Comparison of ENCODE assay signal across 9 cellular contexts in the genomic region with DNA sequence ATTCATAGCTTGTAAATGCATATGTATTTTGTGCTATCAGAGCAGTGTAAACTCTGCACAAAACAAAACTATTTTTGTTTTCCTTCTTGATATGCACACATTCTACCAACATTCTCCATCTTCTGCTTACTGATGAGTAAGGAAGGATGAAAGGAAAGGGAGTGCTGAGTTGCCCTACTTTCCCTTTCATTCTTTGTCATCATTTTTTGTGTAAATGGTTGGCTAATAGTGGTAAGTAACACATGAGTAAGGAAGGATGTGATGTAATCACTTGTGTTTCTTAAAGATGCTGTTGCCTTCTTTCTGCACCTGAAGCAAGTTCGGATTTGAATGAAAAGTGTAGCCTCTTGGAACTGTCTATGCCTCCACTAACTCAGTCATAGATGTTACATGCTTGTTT.
DNase-seq lines count a peak whose midpoint lies in the region; ATAC-seq and TF ChIP-seq lines count a peak whose summit lies in the region.
"Had no signal": no experiment of that assay in that cellular context is flagged by ENCODE, and none has a peak within 500 bp of the region (broad histone marks: within the 10 kb centered on the region; RNA-seq: fewer than 3 reads in every experiment).

No MANE protein-coding gene starts in this region.

- no peaks in the 10 kb centered on the region for H3K9me3 ChIP-seq in DND-41 (ENCODE audit: insufficient read depth, low read length, severe bottlenecking)
- no peaks in the 10 kb centered on the region for H3K9me3 ChIP-seq in HAP-1

- H3K4me2 ChIP-seq in DND-41 (ENCODE audit: insufficient read depth, low read length), result peak overlapping the region; percentile 10; the same call in 1 of the 2 replicates

- in situ Hi-C loops in HAP-1 (cut with MboI; ENCODE audit: low sequenced_read_pairs), result no loop called here

- no peak for DNase-seq in DND-41
- DNase-seq in NOMO-1 treated with DMSO at 0.1 percent for 48 hours (lab: John Stamatoyannopoulos, UW; ENCODE audit: unreplicated experiment), result peak; percentile 62
- peak; percentile 86 for DNase-seq in fibroblast of mammary gland (ENCODE audit: low read depth)
- DNase-seq in HAP-1 (ENCODE audit: low spot score in 2 of 2), result no peak
- no peak for DNase-seq in SHP77 treated with DMSO at 0.1 percent for 48 hours (lab: John Stamatoyannopoulos, UW)
- DNase-seq in RPMI8226, result no peak
- DNase-seq in SW480 (ENCODE audit: low spot score), result no peak
- DNase-seq: retina had no signal

- no peak overlapping the region for H2AFZ ChIP-seq in DND-41 (ENCODE audit: low read depth, low read length)

- H3K4me3 ChIP-seq in DND-41 (ENCODE audit: low read depth in 1 of 2, low read length in 2 of 2), result no peak overlapping the region
- no peak overlapping the region for H3K4me3 ChIP-seq in fibroblast of mammary gland (ENCODE audit: control insufficient read depth, low read depth, low read length)
- no peak overlapping the region for H3K4me3 ChIP-seq in HAP-1

- peak overlapping the region; percentile 22; the same call in 1 of the 2 replicates for H3K27ac ChIP-seq in DND-41 (ENCODE audit: low read length)

- ATAC-seq in DND-41 (ENCODE audit: insufficient read depth, low read depth) (no peak), GM21619 (IDR thresholded peaks at IDR 0.05; ENCODE audit: unreplicated experiment) (peak; percentile 28)

- H4K20me1 ChIP-seq in DND-41 (ENCODE audit: insufficient read depth, low read length), result peaks cover 11% of the 10 kb centered on the region; the same call in 1 of the 2 replicates

- TF ChIP-seq CTCF in DND-41 (IDR thresholded peaks at IDR 0.05; ENCODE audit: borderline replicate concordance, extremely low read depth, low read length, poor library complexity, severe bottlenecking) (no peak), fibroblast of mammary gland (conservative IDR thresholded peaks at IDR 0.05; ENCODE audit: control insufficient read depth, insufficient read depth, low read depth, low read length) (no peak)

- H3K4me1 ChIP-seq in DND-41 (ENCODE audit: insufficient read depth, low read length) (peaks cover 43% of the 10 kb centered on the region), HAP-1 (peaks cover 23% of the 10 kb centered on the region)

- no peak overlapping the region for H3K9ac ChIP-seq in DND-41 (ENCODE audit: low read depth, low read length)

- H3K79me2 ChIP-seq in DND-41 (ENCODE audit: insufficient read depth, low read length), result peaks cover 98% of the 10 kb centered on the region

- peaks cover 30% of the 10 kb centered on the region for H3K36me3 ChIP-seq in DND-41 (ENCODE audit: insufficient read depth, low read length)
- H3K36me3 ChIP-seq in HAP-1 (replicated peaks), result peaks cover 5% of the 10 kb centered on the region; the same call in 1 of the 2 replicates

- no peaks in the 10 kb centered on the region for H3K27me3 ChIP-seq in DND-41 (ENCODE audit: insufficient read depth, low read length, poor library complexity)
- H3K27me3 ChIP-seq in HAP-1 (ENCODE audit: low read depth), result no peaks in the 10 kb centered on the region

Comparison
In these comparisons a context has a peak if more than half of its experiments do, and no peak if none do; other contexts are left out.
1. DNase-seq: peak in NOMO-1 treated with DMSO at 0.1 percent for 48 hours (single experiment) and fibroblast of mammary gland (single experiment); none in DND-41 (single experiment), HAP-1 (0 of 2), SHP77 treated with DMSO at 0.1 percent for 48 hours (single experiment), RPMI8226 (single experiment) and SW480 (single experiment).